In genomic region chr2:201148434-201148833, GRCh38 we compare ENCODE assay signal across 9 cellular contexts. TPM values are rescaled to one million over a fixed set of nuclear protein-coding genes. Genes with fewer than 3 reads are reported as not detected.
A peak's percentile ranks its signal among the peaks of the same experiment; 100 is the strongest.
DNase-seq lines count a peak whose midpoint lies in the region; ATAC-seq and TF ChIP-seq lines count a peak whose summit lies in the region.
"Had no signal": no experiment of that assay in that cellular context is flagged by ENCODE, and none has a peak within 500 bp of the region (broad histone marks: within the 10 kb centered on the region; RNA-seq: fewer than 3 reads in every experiment).

No MANE protein-coding gene starts in this region.

- H3K27me3 ChIP-seq in left ventricle myocardium inferior (ENCODE audit: low read depth) (no peaks in the 10 kb centered on the region), brain microvascular endothelial cell (replicated peaks) (no peaks in the 10 kb centered on the region), muscle layer of duodenum (ENCODE audit: low read depth, low read length) (no peaks in the 10 kb centered on the region), uterus (no peaks in the 10 kb centered on the region)

- no peak overlapping the region for H3K4me3 ChIP-seq in left ventricle myocardium inferior
- no peak overlapping the region for H3K4me3 ChIP-seq in brain microvascular endothelial cell (ENCODE audit: low read depth, low read length)
- peak overlapping the region in 1 of 2 donors; percentile 21 for H3K4me3 ChIP-seq in muscle layer of duodenum (ENCODE audit: low read depth in 1 of 2, low read length in 2 of 2)
- H3K4me3 ChIP-seq in uterus, result no peak overlapping the region

- H3K4me1 ChIP-seq in left ventricle myocardium inferior (peaks cover 88% of the 10 kb centered on the region), muscle layer of duodenum (ENCODE audit: control insufficient read depth in 1 of 2, insufficient read depth in 2 of 2, low read length in 2 of 2) (peaks cover 20 to 21% of the 10 kb centered on the region in 2 donors), uterus (peaks cover 0 to 5% of the 10 kb centered on the region in 2 donors)

- H3K27ac ChIP-seq in left ventricle myocardium inferior (replicated peaks), result peak overlapping the region; percentile 79
- H3K27ac ChIP-seq in brain microvascular endothelial cell, result peak overlapping the region; percentile 98
- peak overlapping the region; percentile 96 for H3K27ac ChIP-seq in muscle layer of duodenum (ENCODE audit: low read length)
- peak overlapping the region; percentile 13 to 14 for H3K27ac ChIP-seq in uterus

- ATAC-seq in Right ventricle myocardium superior (ENCODE audit: poor library complexity) (no peak), HG02642 (IDR thresholded peaks at IDR 0.05; ENCODE audit: poor library complexity, unreplicated experiment) (no peak), HG03521 (IDR thresholded peaks at IDR 0.05; ENCODE audit: unreplicated experiment) (no peak)

- TF ChIP-seq CTCF in left ventricle myocardium inferior (IDR thresholded peaks at IDR 0.05; ENCODE audit: borderline replicate concordance), result no peak
- TF ChIP-seq CTCF in brain microvascular endothelial cell (IDR thresholded peaks at IDR 0.05; ENCODE audit: low read depth, low read length, missing control alignments), result no peak
- TF ChIP-seq CTCF in uterus (IDR thresholded peaks at IDR 0.05), result no peak

- no peak for TF ChIP-seq POLR2A in uterus (IDR thresholded peaks at IDR 0.05)

- no peaks in the 10 kb centered on the region for H3K9me3 ChIP-seq in left ventricle myocardium inferior (replicated peaks)
- no peaks in the 10 kb centered on the region for H3K9me3 ChIP-seq in muscle layer of duodenum (ENCODE audit: control insufficient read depth in 1 of 2, low read length in 2 of 2)
- no peaks in the 10 kb centered on the region for H3K9me3 ChIP-seq in uterus

- in situ Hi-C loops in brain microvascular endothelial cell (cut with HindIII; ENCODE audit: low pct_ligation_motif_present, low sequenced_read_pairs), result no loop called here

- H3K36me3 ChIP-seq in left ventricle myocardium inferior (peaks cover 84% of the 10 kb centered on the region), brain microvascular endothelial cell (replicated peaks) (peaks cover 37% of the 10 kb centered on the region), muscle layer of duodenum (ENCODE audit: control insufficient read depth in 1 of 2, insufficient read depth in 2 of 2, low read length in 2 of 2) (peaks cover 37 to 47% of the 10 kb centered on the region in 2 donors), uterus (no peaks in the 10 kb centered on the region)

- intact Hi-C loops in left ventricle myocardium inferior (cut with micrococcal nuclease) (no loop called here), Right ventricle myocardium superior (cut with DNase I) (no loop called here), uterus (cut with DNase I; ENCODE audit: low total_unique reads) (no loop called here)

- DNase-seq in left ventricle myocardium inferior (no peak), Right ventricle myocardium superior (no peak), brain microvascular endothelial cell (no peak), uterus (no peak), cerebellar cortex (ENCODE audit: low spot score) (no peak)
- DNase-seq: activated effector memory CD4-positive, alpha-beta T cell treated with anti-CD3 and anti-CD28 coated beads, Interleukin-2, amount 50 U/mL, for 16 hours had no signal

RNA-seq across cellular contexts. Expression of gene CFLAR, which starts 32.5 kb away (rescaled TPM):
- total RNA-seq in left ventricle myocardium inferior, result 238 TPM
- total RNA-seq in Right ventricle myocardium superior, result 251 TPM
- total RNA-seq in uterus, result 100 to 1,000 TPM; 176 to 217 (median 201) TPM

RNA-seq across cellular contexts. Expression of gene CASP10, which starts 34.5 kb away (rescaled TPM):
- total RNA-seq in left ventricle myocardium inferior (5.4 TPM), Right ventricle myocardium superior (5.4 TPM), uterus (10 to 100 TPM in 2 of 4 donors, 1 to 10 TPM in 2; 1.8 to 21.6 (median 11.7) TPM)

Comparison
In these comparisons a context has a peak if more than half of its experiments do, and no peak if none do; other contexts are left out.
1. H3K27ac ChIP-seq: peak in every context shown above with its lines; median percentile 98 in brain microvascular endothelial cell; 96 in muscle layer of duodenum; 79 in left ventricle myocardium inferior; 14 in uterus.